ENCODE assay signal across 8 cellular contexts in genomic region chr4:55345980-55346850, GRCh38. TPM values are rescaled to one million over a fixed set of nuclear protein-coding genes. Genes with fewer than 3 reads are reported as not detected.
A peak's percentile ranks its signal among the peaks of the same experiment; 100 is the strongest.
DNase-seq lines count a peak whose midpoint lies in the region; ATAC-seq, FAIRE-seq and TF ChIP-seq lines count a peak whose summit lies in the region.

Gene SRD5A3 (plus strand): TSS chr4:55346242. CDS start chr4:55346337, 95 bp downstream.

- DNase-seq in C1 segment of cervical spinal cord (lab: John Stamatoyannopoulos, UW) (peak; percentile 19 to 93 (median 82)), NCI-H524 (lab: John Stamatoyannopoulos, UW) (peak; percentile 75 to 78), HepG2 (ENCODE audit: low spot score) (peak; percentile 66)
- peak; percentile 71 for DNase-seq in activated CD4-positive, alpha-beta T cell treated with anti-CD3 and anti-CD28 coated beads, Interleukin-2, amount 10 ng/mL, durations not matched to agents 7 days and 5 days
- peak; percentile 82 for DNase-seq in stimulated activated CD4-positive, alpha-beta T cell treated with anti-CD3 and anti-CD28 coated beads, Interleukin-4, amount 100 ng/mL, for 24 hours

- peak within 1 kb of the TSS; percentile 87 for H3K27ac Mint-ChIP-seq in activated CD4-positive, alpha-beta T cell treated with anti-CD3 and anti-CD28 coated beads, Interleukin-2, amount 10 ng/mL, durations not matched to agents 7 days and 5 days
- peak within 1 kb of the TSS; percentile 93 for H3K27ac Mint-ChIP-seq in dendritic cell treated with granulocyte-macrophage colony-stimulating factor and Interleukin-4, amounts not matched to agents 40 ng/mL and 50 ng/mL, for 4 days

- CTCF ChIA-PET in activated CD4-positive, alpha-beta T cell treated with anti-CD3 and anti-CD28 coated beads, Interleukin-2, amount 10 ng/mL, durations not matched to agents 7 days and 5 days (lab: Charles Lee): interaction anchor here (0.6 to 2.7 kb wide), 13 partner anchors 10 to 525 kb away, joined by 3 to 22 read pairs (median 4); partner anchors contain the start of gene TMEM165
- CTCF ChIA-PET in HepG2 (lab: Yijun Ruan, JAX; ENCODE audit: low intra/inter-chr PET ratio, low total read pairs): interaction anchor here (1.0 to 2.5 kb wide), 4 partner anchors 24 to 390 kb away, joined by 3 to 8 read pairs (median 3); no protein-coding TSS in a partner anchor

- intact Hi-C loops in dendritic cell treated with granulocyte-macrophage colony-stimulating factor and Interleukin-4, amounts not matched to agents 40 ng/mL and 50 ng/mL, for 4 days (cut with micrococcal nuclease): loop anchor here (1.0 to 5.0 kb wide), 4 partner anchors 49 to 603 kb away; partner anchors contain the start of genes CEP135, CLOCK, EXOC1 and TMEM165
- intact Hi-C loops in HepG2 (cut with micrococcal nuclease; ENCODE audit: unreplicated experiment): loop anchor here (2.0 kb wide), 2 partner anchors 49 to 207 kb away; partner anchors contain the start of gene TMEM165

- in situ Hi-C loops in HepG2 (cut with HindIII; ENCODE audit: extremely low pct_ligation_motif_present, low pct_unique_long_range_greater_than_20kb): no loop called here

- H3K36me3 Mint-ChIP-seq in activated CD4-positive, alpha-beta T cell treated with anti-CD3 and anti-CD28 coated beads, Interleukin-2, amount 10 ng/mL, durations not matched to agents 7 days and 5 days (ENCODE audit: low read depth): no peaks in the 10 kb centered on the region
- H3K36me3 Mint-ChIP-seq in dendritic cell treated with granulocyte-macrophage colony-stimulating factor and Interleukin-4, amounts not matched to agents 40 ng/mL and 50 ng/mL, for 4 days (ENCODE audit: low read depth): peaks cover 13% of the 10 kb centered on the region

- no peaks in the 10 kb centered on the region for H3K9me3 ChIP-seq in HepG2 (ENCODE audit: low read length)

- no peaks in the 10 kb centered on the region for H3K36me3 ChIP-seq in HepG2 (replicated peaks in 1 of 2; ENCODE audit: control insufficient read depth in 1 of 2, insufficient read depth in 2 of 2, low read length in 2 of 2)

- ATAC-seq in HG03354 (IDR thresholded peaks at IDR 0.05; ENCODE audit: poor library complexity, severe bottlenecking, unreplicated experiment) (peak; percentile 94), HepG2 (peak; percentile 96)

- H3K27me3 ChIP-seq in HepG2 (ENCODE audit: control insufficient read depth in 1 of 2, insufficient read depth in 2 of 2, low read length in 2 of 2): no peaks in the 10 kb centered on the region

- H3K4me1 ChIP-seq in HepG2 (ENCODE audit: insufficient read depth, low read length): peaks cover 34% of the 10 kb centered on the region

- POLR2A ChIA-PET in activated CD4-positive, alpha-beta T cell treated with anti-CD3 and anti-CD28 coated beads, Interleukin-2, amount 10 ng/mL, durations not matched to agents 7 days and 5 days (lab: Charles Lee): no interaction called here
- POLR2A ChIA-PET in HepG2 (lab: Yijun Ruan, JAX): interaction anchor here (0.8 to 1.3 kb wide), 6 partner anchors 11 to 200 kb away, joined by 3 to 8 read pairs (median 3); partner anchors contain the start of gene TMEM165

- no peaks in the 10 kb centered on the region for H3K9me3 Mint-ChIP-seq in activated CD4-positive, alpha-beta T cell treated with anti-CD3 and anti-CD28 coated beads, Interleukin-2, amount 10 ng/mL, durations not matched to agents 7 days and 5 days
- no peaks in the 10 kb centered on the region for H3K9me3 Mint-ChIP-seq in dendritic cell treated with granulocyte-macrophage colony-stimulating factor and Interleukin-4, amounts not matched to agents 40 ng/mL and 50 ng/mL, for 4 days

- peak within 1 kb of the TSS; percentile 64 for H2AFZ ChIP-seq in HepG2 (ENCODE audit: low read length)

- H4K20me1 ChIP-seq in HepG2 (ENCODE audit: insufficient read depth, low read length): no peaks in the 10 kb centered on the region

- 0 out of 4 replicates have a peak, but pooled peaks of 1 of the 2 experiments have one; percentile 44 for TF ChIP-seq EP300 in HepG2 (IDR thresholded peaks at IDR 0.05; ENCODE audit: low read depth in 2 of 2, low read length in 2 of 2)
- TF ChIP-seq EP300 in HepG2 (CRISPR knock-in tag; IDR thresholded peaks at IDR 0.05; ENCODE audit: borderline replicate concordance): 0 out of 2 replicates have a peak, but pooled peaks have one; percentile 14

- BruUV-seq in HepG2 (replicated peaks; lab: Mats Ljungman, UMichigan): no TSS peak

- H3K79me2 ChIP-seq in HepG2 (ENCODE audit: insufficient read depth, low read length): no peaks in the 10 kb centered on the region

- peak; percentile 93 for TF ChIP-seq RAD21 in HepG2 (CRISPR knock-in tag; IDR thresholded peaks at IDR 0.05)

- peaks cover 23% of the 10 kb centered on the region for H3K4me1 Mint-ChIP-seq in activated CD4-positive, alpha-beta T cell treated with anti-CD3 and anti-CD28 coated beads, Interleukin-2, amount 10 ng/mL, durations not matched to agents 7 days and 5 days
- H3K4me1 Mint-ChIP-seq in dendritic cell treated with granulocyte-macrophage colony-stimulating factor and Interleukin-4, amounts not matched to agents 40 ng/mL and 50 ng/mL, for 4 days (ENCODE audit: low read depth): peaks cover 16% of the 10 kb centered on the region

- TF ChIP-seq CTCF in HepG2 (CRISPR knock-in tag; IDR thresholded peaks at IDR 0.05): peak; percentile 84

- peak within 1 kb of the TSS; percentile 80 for H3K4me3 Mint-ChIP-seq in activated CD4-positive, alpha-beta T cell treated with anti-CD3 and anti-CD28 coated beads, Interleukin-2, amount 10 ng/mL, durations not matched to agents 7 days and 5 days
- peak within 1 kb of the TSS; percentile 93 for H3K4me3 Mint-ChIP-seq in dendritic cell treated with granulocyte-macrophage colony-stimulating factor and Interleukin-4, amounts not matched to agents 40 ng/mL and 50 ng/mL, for 4 days

- H3K27ac ChIP-seq in HepG2 (ENCODE audit: extremely low read length, insufficient read depth, low read length): peak within 1 kb of the TSS; percentile 86

- H3K9ac ChIP-seq in HepG2 (ENCODE audit: insufficient read depth, low read depth, low read length): peak within 1 kb of the TSS; percentile 74

- H3K4me2 ChIP-seq in HepG2 (ENCODE audit: low read depth, low read length): peak within 1 kb of the TSS; percentile 91

- H3K4me3 ChIP-seq in HepG2 (replicated peaks in 1 of 3; ENCODE audit: insufficient read depth in 1 of 3, low read depth in 2 of 3, low read length in 3 of 3): peak within 1 kb of the TSS; percentile 57 to 70 (median 66)

- no peaks in the 10 kb centered on the region for H3K27me3 Mint-ChIP-seq in activated CD4-positive, alpha-beta T cell treated with anti-CD3 and anti-CD28 coated beads, Interleukin-2, amount 10 ng/mL, durations not matched to agents 7 days and 5 days
- no peaks in the 10 kb centered on the region for H3K27me3 Mint-ChIP-seq in dendritic cell treated with granulocyte-macrophage colony-stimulating factor and Interleukin-4, amounts not matched to agents 40 ng/mL and 50 ng/mL, for 4 days

- FAIRE-seq in HepG2 (lab: Jason Lieb, UNC): no peak

- peak; percentile 75 for TF ChIP-seq POLR2A in GM19099 (IDR thresholded peaks at IDR 0.05; ENCODE audit: extremely low read depth, insufficient read length, low read depth)
- peak; percentile 79 to 90 for TF ChIP-seq POLR2A in HepG2 (IDR thresholded peaks at IDR 0.05; ENCODE audit: insufficient read depth in 1 of 2, low read depth in 2 of 2, low read length in 2 of 2)

- WGBS in HepG2 (ENCODE audit: low lambda C conversion rate): 2% methylated on average over 7 of the region's 95 CpGs

TF ChIP-seq in HepG2, 621 proteins besides CTCF, POLR2A, EP300 and RAD21 (continues in another document):
- TF ChIP-seq LBX2 (CRISPR knock-in tag; IDR thresholded peaks at IDR 0.05; ENCODE audit: borderline replicate concordance): no peak; the same call in 1 of the 2 replicates

RNA-seq across cellular contexts. Expression of gene SRD5A3, which starts in this region (rescaled TPM):
- total RNA-seq in activated CD4-positive, alpha-beta T cell treated with anti-CD3 and anti-CD28 coated beads, Interleukin-2, amount 10 ng/mL, durations not matched to agents 7 days and 5 days: 10 to 100 TPM in 1 of 2 experiments, 1 to 10 TPM in 1; 8.3 to 10.3 TPM
- 12.8 and 18.4 TPM in 2 replicates for total RNA-seq in HepG2 (2016; rRNA removed; fragmentation: Illumina TruSeq; extraction: Trizol)
- 10.3 and 14.8 TPM in 2 replicates for total RNA-seq in HepG2 (2016; cell fraction: cytosol; rRNA removed; fragmentation: Illumina TruSeq; extraction: Trizol; ENCODE audit: low read depth)
- 12.5 and 16.5 TPM in 2 replicates for total RNA-seq in HepG2 (2016; cell fraction: insoluble cytoplasmic fraction; rRNA removed; fragmentation: Illumina TruSeq; extraction: Trizol)
- total RNA-seq in HepG2 (2016; cell fraction: membrane; rRNA removed; fragmentation: Illumina TruSeq; extraction: Trizol): 22.0 and 24.7 TPM in 2 replicates
- 12.7 and 14.2 TPM in 2 replicates for total RNA-seq in HepG2 (2016; cell fraction: nucleus; rRNA removed; fragmentation: Illumina TruSeq; extraction: Trizol)
- 7.4 and 12.4 TPM in 2 replicates for polyA plus RNA-seq in HepG2 (2011; rRNA removed)
- polyA plus RNA-seq in HepG2 (2011; cell fraction: cytosol; rRNA removed): 5.5 and 8.9 TPM in 2 replicates
- polyA plus RNA-seq in HepG2 (2011; cell fraction: nucleus; rRNA removed): 0.87 and 1.7 TPM in 2 replicates
- polyA plus RNA-seq in HepG2 (2012): 8.3 and 13.3 TPM in 2 replicates
- 30.1 and 32.4 TPM in 2 replicates for polyA plus RNA-seq in HepG2 (2016; cell fraction: cytosol; fragmentation: Illumina TruSeq; extraction: Trizol; ENCODE audit: low read depth)
- 17.4 and 17.6 TPM in 2 replicates for polyA plus RNA-seq in HepG2 (2016; cell fraction: insoluble cytoplasmic fraction; fragmentation: Illumina TruSeq; extraction: Trizol; ENCODE audit: low read depth)
- 26.9 and 30.1 TPM in 2 replicates for polyA plus RNA-seq in HepG2 (2016; cell fraction: membrane; fragmentation: Illumina TruSeq; extraction: Trizol; ENCODE audit: low read depth)
- 26.6 and 27.3 TPM in 2 replicates for polyA plus RNA-seq in HepG2 (2016; cell fraction: nucleus; fragmentation: Illumina TruSeq; extraction: Trizol; ENCODE audit: insufficient read depth, low read depth)
- polyA minus RNA-seq in HepG2 (2011; rRNA and poly(A)+ RNA removed; ENCODE audit: low replicate concordance): 14.9 and 24.8 TPM in 2 replicates
- 4.6 and 5.1 TPM in 2 replicates for polyA minus RNA-seq in HepG2 (2011; cell fraction: cytosol; rRNA and poly(A)+ RNA removed)
- polyA minus RNA-seq in HepG2 (2011; cell fraction: nucleus; rRNA and poly(A)+ RNA removed): 1.3 and 2.1 TPM in 2 replicates

Comparison
In these comparisons a context has a peak if more than half of its experiments do, and no peak if none do; other contexts are left out.
1. Peak in every context shown above with its lines: DNase-seq, ATAC-seq, H3K4me3 ChIP-seq and H3K27ac ChIP-seq.